Comparison of ENCODE assay signal across 1 cellular context in the genomic region with DNA sequence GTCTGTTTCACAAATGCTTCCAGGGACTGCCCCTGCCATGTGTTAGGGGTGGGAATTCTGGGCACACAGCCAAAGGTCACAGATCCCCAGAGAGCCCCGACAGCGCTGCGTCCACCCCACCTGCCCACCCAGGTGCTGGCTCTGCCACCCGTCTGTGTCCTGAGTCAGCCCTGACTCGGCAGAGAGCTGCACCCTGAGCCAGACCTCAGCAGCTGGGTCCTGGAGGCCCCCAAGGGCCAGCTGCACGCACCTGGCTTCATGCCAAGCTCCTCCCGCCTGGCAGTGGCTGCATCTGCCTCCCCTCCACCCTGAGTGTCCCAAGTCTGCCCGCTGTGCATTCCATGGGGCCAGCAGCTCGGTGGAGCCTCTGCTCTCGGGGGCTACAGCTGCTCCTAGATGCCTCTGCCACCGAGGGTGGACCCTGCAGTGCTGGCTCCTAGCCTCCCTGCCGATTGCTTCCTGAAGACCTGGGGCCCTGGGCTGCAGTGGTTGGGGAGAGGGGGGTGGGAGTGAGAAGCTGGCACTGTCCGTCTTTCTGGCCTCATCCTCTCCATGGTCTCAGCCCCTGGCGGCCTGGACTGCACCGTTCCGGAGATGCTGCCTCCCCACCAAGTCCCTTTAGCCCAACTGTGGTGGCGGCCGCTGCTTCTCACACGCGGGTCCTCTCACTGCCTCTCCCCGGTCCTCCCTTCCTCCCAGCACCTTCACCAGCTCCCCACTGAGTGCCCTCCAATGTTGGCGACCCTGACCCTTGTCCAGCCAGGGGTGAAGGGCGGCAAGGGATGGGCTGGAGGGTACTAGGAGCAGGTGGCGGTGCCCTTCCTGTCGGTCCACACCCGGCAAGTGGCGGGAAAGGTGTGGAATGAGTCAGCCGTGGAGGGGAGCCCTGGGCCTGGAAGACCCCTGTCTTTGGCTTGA.
TF ChIP-seq lines count a peak whose summit lies in the region.

No MANE protein-coding gene starts in this region.

TF ChIP-seq in HepG2, 621 proteins besides CTCF, POLR2A, EP300 and RAD21 (continued from another document and continues in another):
- TF ChIP-seq, protein P1, sequence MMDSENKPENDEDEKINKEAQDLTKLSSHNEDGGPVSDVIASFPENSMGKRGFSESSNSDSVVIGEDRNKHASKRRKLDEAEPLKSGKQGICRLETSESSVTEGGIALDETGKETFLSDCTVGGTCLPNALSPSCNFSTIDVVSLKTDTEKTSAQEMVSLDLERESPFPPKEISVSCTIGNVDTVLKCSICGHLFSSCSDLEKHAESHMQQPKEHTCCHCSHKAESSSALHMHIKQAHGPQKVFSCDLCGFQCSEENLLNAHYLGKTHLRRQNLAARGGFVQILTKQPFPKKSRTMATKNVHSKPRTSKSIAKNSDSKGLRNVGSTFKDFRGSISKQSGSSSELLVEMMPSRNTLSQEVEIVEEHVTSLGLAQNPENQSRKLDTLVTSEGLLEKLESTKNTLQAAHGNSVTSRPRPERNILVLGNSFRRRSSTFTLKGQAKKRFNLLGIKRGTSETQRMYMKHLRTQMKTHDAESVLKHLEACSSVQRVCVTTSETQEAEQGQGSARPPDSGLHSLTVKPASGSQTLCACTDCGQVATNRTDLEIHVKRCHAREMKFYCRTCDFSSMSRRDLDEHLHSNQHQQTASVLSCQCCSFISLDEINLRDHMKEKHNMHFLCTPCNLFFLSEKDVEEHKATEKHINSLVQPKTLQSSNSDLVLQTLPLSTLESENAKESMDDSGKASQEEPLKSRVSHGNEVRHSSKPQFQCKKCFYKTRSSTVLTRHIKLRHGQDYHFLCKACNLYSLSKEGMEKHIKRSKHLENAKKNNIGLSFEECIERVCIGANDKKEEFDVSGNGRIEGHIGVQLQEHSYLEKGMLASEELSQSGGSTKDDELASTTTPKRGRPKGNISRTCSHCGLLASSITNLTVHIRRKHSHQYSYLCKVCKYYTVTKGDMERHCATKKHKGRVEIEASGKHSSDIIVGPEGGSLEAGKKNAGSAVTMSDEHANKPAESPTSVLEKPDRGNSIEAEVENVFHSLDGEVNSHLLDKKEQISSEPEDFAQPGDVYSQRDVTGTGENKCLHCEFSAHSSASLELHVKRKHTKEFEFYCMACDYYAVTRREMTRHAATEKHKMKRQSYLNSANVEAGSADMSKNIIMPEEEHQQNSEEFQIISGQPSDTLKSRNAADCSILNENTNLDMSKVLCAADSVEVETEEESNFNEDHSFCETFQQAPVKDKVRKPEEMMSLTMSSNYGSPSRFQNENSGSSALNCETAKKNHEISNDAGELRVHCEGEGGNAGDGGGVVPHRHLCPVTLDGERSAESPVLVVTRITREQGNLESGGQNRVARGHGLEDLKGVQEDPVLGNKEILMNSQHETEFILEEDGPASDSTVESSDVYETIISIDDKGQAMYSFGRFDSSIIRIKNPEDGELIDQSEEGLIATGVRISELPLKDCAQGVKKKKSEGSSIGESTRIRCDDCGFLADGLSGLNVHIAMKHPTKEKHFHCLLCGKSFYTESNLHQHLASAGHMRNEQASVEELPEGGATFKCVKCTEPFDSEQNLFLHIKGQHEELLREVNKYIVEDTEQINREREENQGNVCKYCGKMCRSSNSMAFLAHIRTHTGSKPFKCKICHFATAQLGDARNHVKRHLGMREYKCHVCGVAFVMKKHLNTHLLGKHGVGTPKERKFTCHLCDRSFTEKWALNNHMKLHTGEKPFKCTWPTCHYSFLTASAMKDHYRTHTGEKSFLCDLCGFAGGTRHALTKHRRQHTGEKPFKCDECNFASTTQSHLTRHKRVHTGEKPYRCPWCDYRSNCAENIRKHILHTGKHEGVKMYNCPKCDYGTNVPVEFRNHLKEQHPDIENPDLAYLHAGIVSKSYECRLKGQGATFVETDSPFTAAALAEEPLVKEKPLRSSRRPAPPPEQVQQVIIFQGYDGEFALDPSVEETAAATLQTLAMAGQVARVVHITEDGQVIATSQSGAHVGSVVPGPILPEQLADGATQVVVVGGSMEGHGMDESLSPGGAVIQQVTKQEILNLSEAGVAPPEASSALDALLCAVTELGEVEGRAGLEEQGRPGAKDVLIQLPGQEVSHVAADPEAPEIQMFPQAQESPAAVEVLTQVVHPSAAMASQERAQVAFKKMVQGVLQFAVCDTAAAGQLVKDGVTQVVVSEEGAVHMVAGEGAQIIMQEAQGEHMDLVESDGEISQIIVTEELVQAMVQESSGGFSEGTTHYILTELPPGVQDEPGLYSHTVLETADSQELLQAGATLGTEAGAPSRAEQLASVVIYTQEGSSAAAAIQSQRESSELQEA (CRISPR knock-in tag; IDR thresholded peaks at IDR 0.05; ENCODE audit: not compliant biosample characterization), result no peak
- TF ChIP-seq, protein P2, sequence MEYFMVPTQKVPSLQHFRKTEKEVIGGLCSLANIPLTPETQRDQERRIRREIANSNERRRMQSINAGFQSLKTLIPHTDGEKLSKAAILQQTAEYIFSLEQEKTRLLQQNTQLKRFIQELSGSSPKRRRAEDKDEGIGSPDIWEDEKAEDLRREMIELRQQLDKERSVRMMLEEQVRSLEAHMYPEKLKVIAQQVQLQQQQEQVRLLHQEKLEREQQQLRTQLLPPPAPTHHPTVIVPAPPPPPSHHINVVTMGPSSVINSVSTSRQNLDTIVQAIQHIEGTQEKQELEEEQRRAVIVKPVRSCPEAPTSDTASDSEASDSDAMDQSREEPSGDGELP (IDR thresholded peaks at IDR 0.05; ENCODE audit: borderline replicate concordance, low read depth), result peak; percentile 100
- TF ChIP-seq NFKB2 (CRISPR knock-in tag; IDR thresholded peaks at IDR 0.05; ENCODE audit: borderline replicate concordance), result no peak
- TF ChIP-seq ZNF720 (CRISPR knock-in tag; IDR thresholded peaks at IDR 0.05), result no peak
- peak; percentile 93 for TF ChIP-seq ZNF788 (CRISPR knock-in tag; IDR thresholded peaks at IDR 0.05; ENCODE audit: borderline replicate concordance)
- TF ChIP-seq IKZF4 (CRISPR knock-in tag; IDR thresholded peaks at IDR 0.05; ENCODE audit: borderline replicate concordance, low read depth, not compliant biosample characterization), result no peak
- no peak; the same call in 1 of the 2 replicates for TF ChIP-seq ELF4 (CRISPR knock-in tag; IDR thresholded peaks at IDR 0.05; ENCODE audit: borderline replicate concordance)
- TF ChIP-seq NR3C1 (CRISPR knock-in tag; IDR thresholded peaks at IDR 0.05), result no peak
- TF ChIP-seq LCORL (IDR thresholded peaks at IDR 0.05), result peak; percentile 94
- peak; percentile 94 for TF ChIP-seq LCORL (CRISPR knock-in tag; IDR thresholded peaks at IDR 0.05)
- TF ChIP-seq NCOA1 (CRISPR knock-in tag; IDR thresholded peaks at IDR 0.05), result no peak
- no peak for TF ChIP-seq SRF (IDR thresholded peaks at IDR 0.05; ENCODE audit: low read depth, low read length)
- TF ChIP-seq SNAPC2 (CRISPR knock-in tag; IDR thresholded peaks at IDR 0.05), result no peak
- 0 out of 2 replicates have a peak, but pooled peaks have one; percentile 52 for TF ChIP-seq GFI1 (CRISPR knock-in tag; IDR thresholded peaks at IDR 0.05; ENCODE audit: borderline replicate concordance)
- no peak for TF ChIP-seq ZSCAN30 (CRISPR knock-in tag; IDR thresholded peaks at IDR 0.05)
- TF ChIP-seq ZFX (CRISPR knock-in tag; IDR thresholded peaks at IDR 0.05; ENCODE audit: low read depth), result peak; percentile 54
- no peak for TF ChIP-seq ZNF660 (CRISPR knock-in tag; IDR thresholded peaks at IDR 0.05; ENCODE audit: borderline replicate concordance, low read depth)
- TF ChIP-seq EZH2 (conservative IDR thresholded peaks at IDR 0.05; ENCODE audit: low read depth, low read length), result no peak
- TF ChIP-seq TBX2 (CRISPR knock-in tag; IDR thresholded peaks at IDR 0.05; ENCODE audit: borderline replicate concordance), result peak; percentile 75
- TF ChIP-seq SPEN (CRISPR knock-in tag; IDR thresholded peaks at IDR 0.05; ENCODE audit: low read depth), result peak; percentile 55; the same call in 1 of the 2 replicates
- no peak; the same call in 1 of the 2 replicates for TF ChIP-seq ZNF430 (CRISPR knock-in tag; IDR thresholded peaks at IDR 0.05)
- no peak for TF ChIP-seq PTBP1 (IDR thresholded peaks at IDR 0.05; ENCODE audit: low read depth, low read length, poor library complexity, severe bottlenecking)
- TF ChIP-seq, protein P3, sequence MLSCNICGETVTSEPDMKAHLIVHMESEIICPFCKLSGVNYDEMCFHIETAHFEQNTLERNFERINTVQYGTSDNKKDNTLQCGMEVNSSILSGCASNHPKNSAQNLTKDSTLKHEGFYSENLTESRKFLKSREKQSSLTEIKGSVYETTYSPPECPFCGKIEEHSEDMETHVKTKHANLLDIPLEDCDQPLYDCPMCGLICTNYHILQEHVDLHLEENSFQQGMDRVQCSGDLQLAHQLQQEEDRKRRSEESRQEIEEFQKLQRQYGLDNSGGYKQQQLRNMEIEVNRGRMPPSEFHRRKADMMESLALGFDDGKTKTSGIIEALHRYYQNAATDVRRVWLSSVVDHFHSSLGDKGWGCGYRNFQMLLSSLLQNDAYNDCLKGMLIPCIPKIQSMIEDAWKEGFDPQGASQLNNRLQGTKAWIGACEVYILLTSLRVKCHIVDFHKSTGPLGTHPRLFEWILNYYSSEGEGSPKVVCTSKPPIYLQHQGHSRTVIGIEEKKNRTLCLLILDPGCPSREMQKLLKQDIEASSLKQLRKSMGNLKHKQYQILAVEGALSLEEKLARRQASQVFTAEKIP (CRISPR knock-in tag; IDR thresholded peaks at IDR 0.05; ENCODE audit: borderline replicate concordance), result no peak
- TF ChIP-seq, protein P4, sequence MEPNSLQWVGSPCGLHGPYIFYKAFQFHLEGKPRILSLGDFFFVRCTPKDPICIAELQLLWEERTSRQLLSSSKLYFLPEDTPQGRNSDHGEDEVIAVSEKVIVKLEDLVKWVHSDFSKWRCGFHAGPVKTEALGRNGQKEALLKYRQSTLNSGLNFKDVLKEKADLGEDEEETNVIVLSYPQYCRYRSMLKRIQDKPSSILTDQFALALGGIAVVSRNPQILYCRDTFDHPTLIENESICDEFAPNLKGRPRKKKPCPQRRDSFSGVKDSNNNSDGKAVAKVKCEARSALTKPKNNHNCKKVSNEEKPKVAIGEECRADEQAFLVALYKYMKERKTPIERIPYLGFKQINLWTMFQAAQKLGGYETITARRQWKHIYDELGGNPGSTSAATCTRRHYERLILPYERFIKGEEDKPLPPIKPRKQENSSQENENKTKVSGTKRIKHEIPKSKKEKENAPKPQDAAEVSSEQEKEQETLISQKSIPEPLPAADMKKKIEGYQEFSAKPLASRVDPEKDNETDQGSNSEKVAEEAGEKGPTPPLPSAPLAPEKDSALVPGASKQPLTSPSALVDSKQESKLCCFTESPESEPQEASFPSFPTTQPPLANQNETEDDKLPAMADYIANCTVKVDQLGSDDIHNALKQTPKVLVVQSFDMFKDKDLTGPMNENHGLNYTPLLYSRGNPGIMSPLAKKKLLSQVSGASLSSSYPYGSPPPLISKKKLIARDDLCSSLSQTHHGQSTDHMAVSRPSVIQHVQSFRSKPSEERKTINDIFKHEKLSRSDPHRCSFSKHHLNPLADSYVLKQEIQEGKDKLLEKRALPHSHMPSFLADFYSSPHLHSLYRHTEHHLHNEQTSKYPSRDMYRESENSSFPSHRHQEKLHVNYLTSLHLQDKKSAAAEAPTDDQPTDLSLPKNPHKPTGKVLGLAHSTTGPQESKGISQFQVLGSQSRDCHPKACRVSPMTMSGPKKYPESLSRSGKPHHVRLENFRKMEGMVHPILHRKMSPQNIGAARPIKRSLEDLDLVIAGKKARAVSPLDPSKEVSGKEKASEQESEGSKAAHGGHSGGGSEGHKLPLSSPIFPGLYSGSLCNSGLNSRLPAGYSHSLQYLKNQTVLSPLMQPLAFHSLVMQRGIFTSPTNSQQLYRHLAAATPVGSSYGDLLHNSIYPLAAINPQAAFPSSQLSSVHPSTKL (CRISPR knock-in tag; IDR thresholded peaks at IDR 0.05), result peak; percentile 81
- TF ChIP-seq FOXA1 (IDR thresholded peaks at IDR 0.05), result no peak
- TF ChIP-seq FOXA1 (CRISPR knock-in tag; IDR thresholded peaks at IDR 0.05), result peak; percentile 27; the same call in 1 of the 2 replicates
- TF ChIP-seq ZNF550 (CRISPR knock-in tag; IDR thresholded peaks at IDR 0.05; ENCODE audit: borderline replicate concordance), result no peak
- no peak for TF ChIP-seq POLR2G (IDR thresholded peaks at IDR 0.05; ENCODE audit: low read depth, low read length)
- TF ChIP-seq, protein P5, sequence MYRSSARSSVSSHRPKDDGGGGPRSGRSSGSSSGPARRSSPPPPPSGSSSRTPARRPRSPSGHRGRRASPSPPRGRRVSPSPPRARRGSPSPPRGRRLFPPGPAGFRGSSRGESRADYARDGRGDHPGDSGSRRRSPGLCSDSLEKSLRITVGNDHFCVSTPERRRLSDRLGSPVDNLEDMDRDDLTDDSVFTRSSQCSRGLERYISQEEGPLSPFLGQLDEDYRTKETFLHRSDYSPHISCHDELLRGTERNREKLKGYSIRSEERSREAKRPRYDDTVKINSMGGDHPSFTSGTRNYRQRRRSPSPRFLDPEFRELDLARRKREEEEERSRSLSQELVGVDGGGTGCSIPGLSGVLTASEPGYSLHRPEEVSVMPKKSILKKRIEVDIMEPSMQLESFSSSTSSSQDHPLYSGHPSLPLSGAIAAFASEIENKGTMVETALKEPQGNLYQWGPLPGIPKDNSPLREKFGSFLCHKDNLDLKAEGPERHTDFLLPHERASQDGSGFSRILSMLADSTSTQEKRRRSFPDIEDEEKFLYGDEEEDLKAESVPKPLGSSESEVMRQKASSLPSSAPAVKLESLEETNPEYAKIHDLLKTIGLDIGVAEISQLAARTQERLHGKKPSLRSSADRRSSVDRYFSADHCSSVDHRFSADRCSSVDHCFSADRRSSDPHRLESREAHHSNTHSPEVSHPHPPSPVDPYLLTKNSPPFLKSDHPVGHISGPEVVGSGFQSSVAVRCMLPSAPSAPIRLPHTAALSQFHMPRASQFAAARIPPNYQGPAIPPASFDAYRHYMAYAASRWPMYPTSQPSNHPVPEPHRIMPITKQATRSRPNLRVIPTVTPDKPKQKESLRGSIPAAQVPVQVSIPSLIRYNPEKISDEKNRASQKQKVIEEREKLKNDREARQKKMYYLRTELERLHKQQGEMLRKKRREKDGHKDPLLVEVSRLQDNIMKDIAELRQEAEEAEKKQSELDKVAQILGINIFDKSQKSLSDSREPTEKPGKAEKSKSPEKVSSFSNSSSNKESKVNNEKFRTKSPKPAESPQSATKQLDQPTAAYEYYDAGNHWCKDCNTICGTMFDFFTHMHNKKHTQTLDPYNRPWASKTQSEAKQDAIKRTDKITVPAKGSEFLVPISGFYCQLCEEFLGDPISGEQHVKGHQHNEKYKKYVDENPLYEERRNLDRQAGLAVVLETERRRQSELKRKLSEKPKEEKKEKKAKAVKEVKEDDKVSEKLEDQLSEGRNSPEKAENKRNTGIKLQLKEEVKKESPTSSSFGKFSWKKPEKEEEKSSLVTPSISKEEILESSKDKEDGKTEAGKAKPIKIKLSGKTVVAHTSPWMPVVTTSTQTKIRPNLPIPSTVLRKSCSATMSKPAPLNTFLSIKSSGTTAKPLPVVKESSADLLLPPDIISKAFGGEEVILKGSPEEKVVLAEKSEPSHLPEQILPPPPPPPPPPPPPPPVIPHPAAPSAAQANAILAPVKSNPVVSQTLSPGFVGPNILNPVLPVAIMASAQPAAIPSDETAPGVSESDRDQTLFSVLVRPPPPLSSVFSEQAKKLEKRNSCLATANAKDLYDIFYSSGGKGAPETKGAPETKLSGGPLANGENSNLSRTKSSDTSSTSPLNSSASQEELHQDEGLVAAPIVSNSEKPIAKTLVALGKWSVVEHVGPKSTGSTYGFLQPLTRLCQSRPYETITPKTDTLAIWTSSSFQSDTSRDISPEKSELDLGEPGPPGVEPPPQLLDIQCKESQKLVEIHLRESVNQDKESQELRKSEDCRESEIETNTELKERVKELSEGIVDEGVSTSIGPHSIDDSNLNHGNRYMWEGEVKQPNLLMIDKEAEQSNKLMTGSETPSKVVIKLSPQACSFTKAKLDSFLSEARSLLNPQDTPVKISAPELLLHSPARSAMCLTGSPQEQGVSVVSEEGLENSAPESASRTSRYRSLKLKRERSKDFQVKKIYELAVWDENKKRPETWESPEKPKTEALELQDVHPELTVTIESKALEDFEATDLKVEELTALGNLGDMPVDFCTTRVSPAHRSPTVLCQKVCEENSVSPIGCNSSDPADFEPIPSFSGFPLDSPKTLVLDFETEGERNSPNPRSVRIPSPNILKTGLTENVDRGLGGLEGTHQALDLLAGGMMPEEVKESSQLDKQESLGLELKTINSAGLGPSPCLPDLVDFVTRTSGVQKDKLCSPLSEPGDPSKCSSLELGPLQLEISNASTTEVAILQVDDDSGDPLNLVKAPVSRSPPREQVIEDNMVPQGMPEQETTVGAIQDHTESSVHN (CRISPR knock-in tag; IDR thresholded peaks at IDR 0.05), result 0 out of 2 replicates have a peak, but pooled peaks have one; percentile 66
